In genomic region chr22:42581762-42582716, GRCh38 we compare ENCODE assay signal across 7 cellular contexts. TPM values are rescaled to one million over a fixed set of nuclear protein-coding genes. Genes with fewer than 3 reads are reported as not detected.
A peak's percentile ranks its signal among the peaks of the same experiment; 100 is the strongest.
DNase-seq lines count a peak whose midpoint lies in the region; ATAC-seq and TF ChIP-seq lines count a peak whose summit lies in the region.

No MANE protein-coding gene starts in this region.

- no peaks in the 10 kb centered on the region for H3K36me3 ChIP-seq in endocrine pancreas (ENCODE audit: control insufficient read depth, insufficient read depth, low read length)
- H3K36me3 ChIP-seq in mesodermal cell (ENCODE audit: control insufficient read depth, insufficient read depth, low read length): peaks cover 64% of the 10 kb centered on the region

- no peaks in the 10 kb centered on the region for H3K27me3 ChIP-seq in endocrine pancreas (ENCODE audit: control insufficient read depth, insufficient read depth, low read length)

- peak; percentile 84 for DNase-seq in NCI-H82 (lab: John Stamatoyannopoulos, UW)
- peak; percentile 68 to 69 for DNase-seq in activated CD8-positive, alpha-beta memory T cell treated with anti-CD3 and anti-CD28 coated beads for 4 hours (ENCODE audit: low read depth in 2 of 2)
- peak; percentile 76 for DNase-seq in stimulated activated CD8-positive, alpha-beta memory T cell treated with anti-CD3 and anti-CD28 coated beads, Interleukin-12 subunit alpha, Interleukin-12 subunit beta, amount 100 ng/mL, for 4 hours (ENCODE audit: low read depth)

- H3K27ac ChIP-seq in mesodermal cell (ENCODE audit: low read depth, low read length, severe bottlenecking): peak overlapping the region; percentile 36

- 10 to 11% methylated on average over 42 to 58 of the region's 64 CpGs for WGBS in mesodermal cell (ENCODE audit: insufficient coverage in 2 of 2), 2 experiments

- H3K9me3 ChIP-seq in endocrine pancreas (ENCODE audit: control insufficient read depth, low read length) (no peaks in the 10 kb centered on the region), mesodermal cell (ENCODE audit: control insufficient read depth, low read length) (no peaks in the 10 kb centered on the region)

- ATAC-seq in HG03159 (IDR thresholded peaks at IDR 0.05; ENCODE audit: unreplicated experiment): peak; percentile 43

- H3K4me1 ChIP-seq in endocrine pancreas (ENCODE audit: control insufficient read depth, insufficient read depth, low read length) (no peaks in the 10 kb centered on the region), mesodermal cell (ENCODE audit: control insufficient read depth, insufficient read depth, low read length, poor library complexity, severe bottlenecking) (no peaks in the 10 kb centered on the region)

- H3K9ac ChIP-seq in endocrine pancreas (ENCODE audit: control insufficient read depth, insufficient read depth, low read length): peak overlapping the region; percentile 47

- TF ChIP-seq POLR2A in GM15510 (IDR thresholded peaks at IDR 0.05; ENCODE audit: borderline replicate concordance, extremely low read depth, insufficient read length): peak; percentile 77

- H3K4me3 ChIP-seq in endocrine pancreas (ENCODE audit: control insufficient read depth, insufficient read depth, low read length): peak overlapping the region; percentile 19
- peak overlapping the region; percentile 66 for H3K4me3 ChIP-seq in mesodermal cell (ENCODE audit: extremely low read depth, insufficient read depth, low read length, poor library complexity, severe bottlenecking)

RNA-seq across cellular contexts. Expression of gene SERHL2, which starts 28.3 kb away (rescaled TPM):
- 4.3 TPM for polyA plus RNA-seq in mesodermal cell (2013, experiment 1 of 2)
- polyA plus RNA-seq in mesodermal cell (2013, experiment 2 of 2): 3.9 TPM

RNA-seq across cellular contexts. Expression of gene POLDIP3, which starts 32.6 kb away (rescaled TPM):
- 68.9 TPM for polyA plus RNA-seq in mesodermal cell (2013, experiment 1 of 2)
- polyA plus RNA-seq in mesodermal cell (2013, experiment 2 of 2): 57.8 TPM

RNA-seq across cellular contexts. Expression of gene ATP5MGL, which starts 58.4 kb away (rescaled TPM):
- polyA plus RNA-seq in mesodermal cell (2013, experiment 1 of 2): not detected
- polyA plus RNA-seq in mesodermal cell (2013, experiment 2 of 2): not detected

Comparison
In these comparisons a context has a peak if more than half of its experiments do, and no peak if none do; other contexts are left out.
1. Peak in every context shown above with its lines: DNase-seq, ATAC-seq, H3K4me3 ChIP-seq and H3K27ac ChIP-seq.